1 cellular context compared by ENCODE assay signal in the genomic region with DNA sequence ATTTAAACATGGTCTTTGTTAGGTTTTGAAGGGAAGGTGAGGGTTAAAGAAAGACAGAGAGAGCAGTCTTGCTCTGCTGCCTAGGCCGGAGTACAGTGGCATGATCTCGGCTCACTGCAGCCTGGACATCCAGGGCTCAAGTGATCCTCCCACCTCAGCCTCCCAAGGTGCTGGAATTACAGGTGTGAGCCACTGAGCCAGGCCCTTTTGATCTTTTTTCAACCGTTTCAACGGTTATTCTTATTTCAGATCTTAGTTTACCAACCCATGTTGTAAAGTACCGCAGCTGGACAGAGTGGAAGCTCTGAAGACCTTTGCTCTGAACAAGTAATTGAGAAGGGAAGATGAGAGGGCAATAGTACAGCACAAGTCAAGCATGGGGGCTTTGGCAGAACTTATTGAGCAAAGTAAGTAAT.
TF ChIP-seq lines count a peak whose summit lies in the region.

No MANE protein-coding gene starts in this region.

TF ChIP-seq in HepG2, 621 proteins besides CTCF, POLR2A, EP300 and RAD21 (continues in another document):
- no peak for TF ChIP-seq MTERF4 (CRISPR knock-in tag; IDR thresholded peaks at IDR 0.05)
- no peak for TF ChIP-seq ZBTB3 (CRISPR knock-in tag; IDR thresholded peaks at IDR 0.05; ENCODE audit: borderline replicate concordance, low read depth)
- no peak for TF ChIP-seq U2AF1 (optimal IDR thresholded peaks at IDR 0.05; ENCODE audit: low read depth, low read length)
- TF ChIP-seq ZNF430 (CRISPR knock-in tag; IDR thresholded peaks at IDR 0.05), result no peak
- no peak for TF ChIP-seq POLR2AphosphoS2 (IDR thresholded peaks at IDR 0.05; ENCODE audit: low read depth, low read length)
- TF ChIP-seq MED8 (CRISPR knock-in tag; IDR thresholded peaks at IDR 0.05; ENCODE audit: insufficient replicate concordance), result no peak
- no peak for TF ChIP-seq EZH2 (conservative IDR thresholded peaks at IDR 0.05; ENCODE audit: low read depth, low read length)
- TF ChIP-seq ZNF614 (CRISPR knock-in tag; IDR thresholded peaks at IDR 0.05; ENCODE audit: borderline replicate concordance), result no peak
- no peak for TF ChIP-seq RAD51 (IDR thresholded peaks at IDR 0.05; ENCODE audit: borderline replicate concordance)
- no peak for TF ChIP-seq NONO (IDR thresholded peaks at IDR 0.05)
- no peak for TF ChIP-seq NONO (CRISPR knock-in tag; conservative IDR thresholded peaks at IDR 0.05)
- no peak for TF ChIP-seq ATF7-NPFF (CRISPR knock-in tag; IDR thresholded peaks at IDR 0.05; ENCODE audit: low read depth)
- TF ChIP-seq, protein P1, sequence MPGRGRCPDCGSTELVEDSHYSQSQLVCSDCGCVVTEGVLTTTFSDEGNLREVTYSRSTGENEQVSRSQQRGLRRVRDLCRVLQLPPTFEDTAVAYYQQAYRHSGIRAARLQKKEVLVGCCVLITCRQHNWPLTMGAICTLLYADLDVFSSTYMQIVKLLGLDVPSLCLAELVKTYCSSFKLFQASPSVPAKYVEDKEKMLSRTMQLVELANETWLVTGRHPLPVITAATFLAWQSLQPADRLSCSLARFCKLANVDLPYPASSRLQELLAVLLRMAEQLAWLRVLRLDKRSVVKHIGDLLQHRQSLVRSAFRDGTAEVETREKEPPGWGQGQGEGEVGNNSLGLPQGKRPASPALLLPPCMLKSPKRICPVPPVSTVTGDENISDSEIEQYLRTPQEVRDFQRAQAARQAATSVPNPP (CRISPR knock-in tag; IDR thresholded peaks at IDR 0.05), result peak; percentile 59; the same call in 1 of the 2 replicates
- peak; percentile 83 for TF ChIP-seq PRDM10 (CRISPR knock-in tag; IDR thresholded peaks at IDR 0.05; ENCODE audit: low read depth)
- no peak for TF ChIP-seq PHF20 (CRISPR knock-in tag; IDR thresholded peaks at IDR 0.05)
- TF ChIP-seq HNRNPLL (IDR thresholded peaks at IDR 0.05; ENCODE audit: low read depth, low read length, poor library complexity, severe bottlenecking), result no peak
- TF ChIP-seq CENPT (CRISPR knock-in tag; IDR thresholded peaks at IDR 0.05; ENCODE audit: low read depth), result no peak
- TF ChIP-seq ZNF83 (CRISPR knock-in tag; IDR thresholded peaks at IDR 0.05; ENCODE audit: borderline replicate concordance), result no peak
- TF ChIP-seq ZNF652 (CRISPR knock-in tag; IDR thresholded peaks at IDR 0.05; ENCODE audit: borderline replicate concordance, low read depth), result peak; percentile 93
- TF ChIP-seq RXRB (CRISPR knock-in tag; IDR thresholded peaks at IDR 0.05; ENCODE audit: borderline replicate concordance), result no peak
- no peak for TF ChIP-seq KAT8 (CRISPR knock-in tag; IDR thresholded peaks at IDR 0.05)
- no peak for TF ChIP-seq SRSF4 (IDR thresholded peaks at IDR 0.05; ENCODE audit: low read depth, low read length, poor library complexity, severe bottlenecking)
- peak; percentile 63 for TF ChIP-seq HNF4G (IDR thresholded peaks at IDR 0.05; ENCODE audit: borderline replicate concordance, low read depth, low read length)
- TF ChIP-seq HNF4G (CRISPR knock-in tag; IDR thresholded peaks at IDR 0.05; ENCODE audit: borderline replicate concordance, low read depth), result no peak
- TF ChIP-seq SAP130 (CRISPR knock-in tag; IDR thresholded peaks at IDR 0.05; ENCODE audit: low read depth), result peak; percentile 38; the same call in 1 of the 2 replicates
- TF ChIP-seq, protein P2, sequence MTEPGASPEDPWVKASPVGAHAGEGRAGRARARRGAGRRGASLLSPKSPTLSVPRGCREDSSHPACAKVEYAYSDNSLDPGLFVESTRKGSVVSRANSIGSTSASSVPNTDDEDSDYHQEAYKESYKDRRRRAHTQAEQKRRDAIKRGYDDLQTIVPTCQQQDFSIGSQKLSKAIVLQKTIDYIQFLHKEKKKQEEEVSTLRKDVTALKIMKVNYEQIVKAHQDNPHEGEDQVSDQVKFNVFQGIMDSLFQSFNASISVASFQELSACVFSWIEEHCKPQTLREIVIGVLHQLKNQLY (CRISPR knock-in tag; IDR thresholded peaks at IDR 0.05), result 0 out of 2 replicates have a peak, but pooled peaks have one; percentile 51
- no peak for TF ChIP-seq IRX3 (CRISPR knock-in tag; IDR thresholded peaks at IDR 0.05; ENCODE audit: borderline replicate concordance, low read depth)
- TF ChIP-seq ZNF7 (CRISPR knock-in tag; IDR thresholded peaks at IDR 0.05), result no peak
- TF ChIP-seq NR1H2 (CRISPR knock-in tag; IDR thresholded peaks at IDR 0.05; ENCODE audit: borderline replicate concordance, low read depth), result no peak
- TF ChIP-seq, protein P3, sequence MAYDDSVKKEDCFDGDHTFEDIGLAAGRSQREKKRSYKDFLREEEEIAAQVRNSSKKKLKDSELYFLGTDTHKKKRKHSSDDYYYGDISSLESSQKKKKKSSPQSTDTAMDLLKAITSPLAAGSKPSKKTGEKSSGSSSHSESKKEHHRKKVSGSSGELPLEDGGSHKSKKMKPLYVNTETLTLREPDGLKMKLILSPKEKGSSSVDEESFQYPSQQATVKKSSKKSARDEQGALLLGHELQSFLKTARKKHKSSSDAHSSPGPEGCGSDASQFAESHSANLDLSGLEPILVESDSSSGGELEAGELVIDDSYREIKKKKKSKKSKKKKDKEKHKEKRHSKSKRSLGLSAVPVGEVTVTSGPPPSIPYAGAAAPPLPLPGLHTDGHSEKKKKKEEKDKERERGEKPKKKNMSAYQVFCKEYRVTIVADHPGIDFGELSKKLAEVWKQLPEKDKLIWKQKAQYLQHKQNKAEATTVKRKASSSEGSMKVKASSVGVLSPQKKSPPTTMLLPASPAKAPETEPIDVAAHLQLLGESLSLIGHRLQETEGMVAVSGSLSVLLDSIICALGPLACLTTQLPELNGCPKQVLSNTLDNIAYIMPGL (CRISPR knock-in tag; IDR thresholded peaks at IDR 0.05; ENCODE audit: borderline replicate concordance in 1 of 2, low read depth in 1 of 2), result no peak
- TF ChIP-seq HNF4A (CRISPR knock-in tag; IDR thresholded peaks at IDR 0.05), result peak; percentile 75
- TF ChIP-seq XRCC5 (optimal IDR thresholded peaks at IDR 0.05; ENCODE audit: low read length), result peak; percentile 37
- no peak for TF ChIP-seq ATF5 (CRISPR knock-in tag; IDR thresholded peaks at IDR 0.05; ENCODE audit: low read depth)
- TF ChIP-seq ZZZ3 (CRISPR knock-in tag; IDR thresholded peaks at IDR 0.05; ENCODE audit: borderline replicate concordance), result no peak
- no peak for TF ChIP-seq ZBTB21 (CRISPR knock-in tag; IDR thresholded peaks at IDR 0.05)
- TF ChIP-seq HNF1A (IDR thresholded peaks at IDR 0.05; ENCODE audit: low read depth), result no peak
- no peak for TF ChIP-seq HNF1A (CRISPR knock-in tag; IDR thresholded peaks at IDR 0.05; ENCODE audit: borderline replicate concordance)
- no peak for TF ChIP-seq SETDB1 (CRISPR knock-in tag; IDR thresholded peaks at IDR 0.05; ENCODE audit: borderline replicate concordance)
- TF ChIP-seq ZNF263 (CRISPR knock-in tag; IDR thresholded peaks at IDR 0.05), result no peak
- no peak for TF ChIP-seq ZNF619 (CRISPR knock-in tag; IDR thresholded peaks at IDR 0.05)
- peak; percentile 68; the same call in 1 of the 2 replicates for TF ChIP-seq ZNF598 (CRISPR knock-in tag; IDR thresholded peaks at IDR 0.05; ENCODE audit: borderline replicate concordance)
- no peak for TF ChIP-seq ARID3A (IDR thresholded peaks at IDR 0.05; ENCODE audit: low read depth, low read length)
- 0 out of 2 replicates have a peak, but pooled peaks have one; percentile 33 for TF ChIP-seq ZNF670 (CRISPR knock-in tag; IDR thresholded peaks at IDR 0.05; ENCODE audit: borderline replicate concordance)
- no peak for TF ChIP-seq ZNF12 (CRISPR knock-in tag; IDR thresholded peaks at IDR 0.05)
- no peak for TF ChIP-seq RARA (CRISPR knock-in tag; IDR thresholded peaks at IDR 0.05)
- TF ChIP-seq MTA3 (CRISPR knock-in tag; IDR thresholded peaks at IDR 0.05), result no peak
- TF ChIP-seq, protein P4, sequence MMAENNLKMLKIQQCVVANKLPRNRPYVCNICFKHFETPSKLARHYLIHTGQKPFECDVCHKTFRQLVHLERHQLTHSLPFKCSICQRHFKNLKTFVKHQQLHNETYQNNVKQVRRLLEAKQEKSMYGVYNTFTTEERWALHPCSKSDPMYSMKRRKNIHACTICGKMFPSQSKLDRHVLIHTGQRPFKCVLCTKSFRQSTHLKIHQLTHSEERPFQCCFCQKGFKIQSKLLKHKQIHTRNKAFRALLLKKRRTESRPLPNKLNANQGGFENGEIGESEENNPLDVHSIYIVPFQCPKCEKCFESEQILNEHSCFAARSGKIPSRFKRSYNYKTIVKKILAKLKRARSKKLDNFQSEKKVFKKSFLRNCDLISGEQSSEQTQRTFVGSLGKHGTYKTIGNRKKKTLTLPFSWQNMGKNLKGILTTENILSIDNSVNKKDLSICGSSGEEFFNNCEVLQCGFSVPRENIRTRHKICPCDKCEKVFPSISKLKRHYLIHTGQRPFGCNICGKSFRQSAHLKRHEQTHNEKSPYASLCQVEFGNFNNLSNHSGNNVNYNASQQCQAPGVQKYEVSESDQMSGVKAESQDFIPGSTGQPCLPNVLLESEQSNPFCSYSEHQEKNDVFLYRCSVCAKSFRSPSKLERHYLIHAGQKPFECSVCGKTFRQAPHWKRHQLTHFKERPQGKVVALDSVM (CRISPR knock-in tag; IDR thresholded peaks at IDR 0.05), result peak; percentile 91
- no peak for TF ChIP-seq TAF15 (IDR thresholded peaks at IDR 0.05; ENCODE audit: low read depth, low read length, poor library complexity, severe bottlenecking)
- peak; percentile 41; the same call in 1 of the 2 replicates for TF ChIP-seq HOXA3 (CRISPR knock-in tag; IDR thresholded peaks at IDR 0.05)
